ENCODE assay signal across 1 cellular context in genomic region chr3:172549144-172549543, GRCh38.
TF ChIP-seq lines count a peak whose summit lies in the region.

No MANE protein-coding gene starts in this region.

TF ChIP-seq in HEK293, 187 proteins besides CTCF, POLR2A, EP300 and RAD21 (continued from another document):
- TF ChIP-seq ZNF148 (tag by site-specific recombination; IDR thresholded peaks at IDR 0.05; ENCODE audit: borderline replicate concordance): no peak
- TF ChIP-seq PRDM6 (tag by site-specific recombination; IDR thresholded peaks at IDR 0.05): 0 out of 2 replicates have a peak, but pooled peaks have one; percentile 12
